ENCODE assay signal across 9 cellular contexts in the genomic region with DNA sequence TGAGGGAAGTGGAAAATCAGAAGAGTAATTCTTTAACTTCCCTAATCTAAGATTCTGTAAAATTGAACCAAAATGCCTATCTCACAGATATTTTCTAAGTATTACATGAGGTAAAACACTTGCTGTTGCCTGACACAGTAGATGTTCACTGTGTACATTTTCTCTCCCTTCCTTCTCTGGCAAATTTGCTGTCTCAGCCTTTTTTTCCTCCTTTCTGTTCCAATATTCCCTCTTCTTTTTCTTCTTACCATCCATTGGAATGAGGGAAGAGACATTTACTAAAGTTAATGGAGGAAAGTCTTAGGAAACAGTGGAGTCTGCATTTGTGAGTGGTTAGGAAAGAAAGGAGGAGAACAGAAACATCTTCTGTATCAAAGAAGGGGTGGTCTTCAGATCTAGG.
"Had no signal": no experiment of that assay in that cellular context is flagged by ENCODE, and none has a peak within 500 bp of the region (broad histone marks: within the 10 kb centered on the region; RNA-seq: fewer than 3 reads in every experiment).

No MANE protein-coding gene starts in this region.

- DNase-seq: GM23248, GOT3, H7, HFFc6, KBM-7 had no signal

- H3K4me1 ChIP-seq: HAP-1 had no signal

- H3K9me3 ChIP-seq: HAP-1 had no signal

- H3K27ac Mint-ChIP-seq: HFFc6 had no signal

- H3K9ac ChIP-seq: GM23248, KMS-11 had no signal

- FAIRE-seq: HTR-8/SVneo had no signal

- H3K36me3 ChIP-seq: HAP-1 had no signal

- H2AFZ ChIP-seq: GM23248 had no signal

- H3K4me3 ChIP-seq: GM23248, HAP-1 had no signal

- H3K27ac ChIP-seq: GM23248, KMS-11 had no signal

- H3K4me3 Mint-ChIP-seq: HFFc6 had no signal

- H3K4me2 ChIP-seq: KMS-11 had no signal

- ATAC-seq: HCT116 had no signal
